In genomic region chr5:149381986-149382338, GRCh38 we compare ENCODE assay signal across 9 cellular contexts. TPM values are rescaled to one million over a fixed set of nuclear protein-coding genes. Genes with fewer than 3 reads are reported as not detected.
DNase-seq lines count a peak whose midpoint lies in the region; ATAC-seq and TF ChIP-seq lines count a peak whose summit lies in the region.
"Had no signal": no experiment of that assay in that cellular context is flagged by ENCODE, and none has a peak within 500 bp of the region (broad histone marks: within the 10 kb centered on the region; RNA-seq: fewer than 3 reads in every experiment).

No MANE protein-coding gene starts in this region.

- no peaks in the 10 kb centered on the region for H3K36me3 Mint-ChIP-seq in Caco-2 (ENCODE audit: insufficient read depth, unreplicated experiment)
- H3K36me3 Mint-ChIP-seq in T-helper 17 cell (ENCODE audit: low read depth), result peaks cover 5% of the 10 kb centered on the region

- no peak overlapping the region for H3K9ac ChIP-seq in Karpas-422 (ENCODE audit: low read length)

- H3K27me3 ChIP-seq in Caco-2 (replicated peaks; ENCODE audit: control insufficient read depth, insufficient read depth, low read length) (no peaks in the 10 kb centered on the region), Karpas-422 (ENCODE audit: low read length) (no peaks in the 10 kb centered on the region), right cardiac atrium (ENCODE audit: control insufficient read depth, insufficient read depth) (no peaks in the 10 kb centered on the region)

- H3K4me1 Mint-ChIP-seq in Caco-2 (ENCODE audit: low read depth, unreplicated experiment) (peaks cover 11% of the 10 kb centered on the region), T-helper 17 cell (peaks cover 9% of the 10 kb centered on the region)

- ATAC-seq in GM21367 (IDR thresholded peaks at IDR 0.05; ENCODE audit: unreplicated experiment) (peak; percentile 68), T-helper 17 cell (peak; percentile 85), right cardiac atrium (peak; percentile 75 to 80)

- CTCF ChIA-PET in Caco-2 (lab: Charles Lee), result interaction anchor here (0.6 to 2.6 kb wide), 9 partner anchors 10 to 350 kb away, joined by 3 to 15 read pairs (median 4); no protein-coding TSS in a partner anchor

- H3K27me3 Mint-ChIP-seq in Caco-2 (ENCODE audit: insufficient read depth, unreplicated experiment) (no peaks in the 10 kb centered on the region), T-helper 17 cell (peaks cover 17% of the 10 kb centered on the region)

- no peaks in the 10 kb centered on the region for H4K20me1 ChIP-seq in Karpas-422 (ENCODE audit: insufficient read depth, low read depth, low read length)

- H3K4me2 ChIP-seq in Karpas-422 (ENCODE audit: low read depth, low read length, poor library complexity, severe bottlenecking), result no peak overlapping the region

- peak; percentile 79 to 85 for DNase-seq in Caco-2
- peak; percentile 87 for DNase-seq in Karpas-422
- DNase-seq in T-helper 17 cell, result peak; percentile 53 to 68 (median 60)
- DNase-seq in amniotic epithelial cell (ENCODE audit: low read depth), result peak; percentile 58
- DNase-seq in right cardiac atrium, result peak; percentile 81 to 93 (median 93)
- no peak for DNase-seq in retinal pigment epithelial cell (ENCODE audit: low read depth)
- no peak for DNase-seq in NCI-H128 (lab: John Stamatoyannopoulos, UW; ENCODE audit: unreplicated experiment)

- H3K36me3 ChIP-seq in Caco-2 (ENCODE audit: control insufficient read depth, insufficient read depth, low read length) (no peaks in the 10 kb centered on the region), Karpas-422 (ENCODE audit: insufficient read depth, low read length) (no peaks in the 10 kb centered on the region)

- H3K9me3 ChIP-seq in Caco-2 (no peaks in the 10 kb centered on the region), Karpas-422 (ENCODE audit: low read length) (no peaks in the 10 kb centered on the region), T-helper 17 cell (ENCODE audit: control insufficient read depth, low read length, poor library complexity, severe bottlenecking) (no peaks in the 10 kb centered on the region), right cardiac atrium (ENCODE audit: control insufficient read depth, low read length) (no peaks in the 10 kb centered on the region)

- TF ChIP-seq CTCF in Caco-2 (IDR thresholded peaks at IDR 0.05; ENCODE audit: insufficient read depth in 1 of 2, low read depth in 1 of 2, low read length in 1 of 2, severe bottlenecking in 1 of 2, unreplicated experiment in 1 of 2), result peak; percentile 94 to 96
- TF ChIP-seq CTCF in retinal pigment epithelial cell (conservative IDR thresholded peaks at IDR 0.05; ENCODE audit: low read depth, low read length), result peak; percentile 96

- H3K27ac ChIP-seq in Karpas-422 (ENCODE audit: low read length) (no peak overlapping the region), right cardiac atrium (ENCODE audit: low read length) (peak overlapping the region; percentile 91)

- intact Hi-C loops in Caco-2 (cut with micrococcal nuclease; ENCODE audit: unreplicated experiment), result loop anchor here (1.0 kb wide), 1 partner anchor 52 kb away; no protein-coding TSS in a partner anchor
- intact Hi-C loops in right cardiac atrium (cut with DNase I), result loop anchor here (2.0 to 5.0 kb wide), 6 partner anchors 49 to 185 kb away; no protein-coding TSS in a partner anchor

- no peaks in the 10 kb centered on the region for H3K79me2 ChIP-seq in Karpas-422 (ENCODE audit: low read length)

- 28% methylated on average over 16 of the region's 16 CpGs for WGBS in right cardiac atrium

- POLR2A ChIA-PET in Caco-2 (lab: Charles Lee), result no interaction called here

- H3K4me3 Mint-ChIP-seq in Caco-2 (ENCODE audit: unreplicated experiment) (no peak overlapping the region), T-helper 17 cell (no peak overlapping the region)
- H3K4me3 Mint-ChIP-seq: T-helper 1 cell treated with Interleukin-12 subunit alpha and Interleukin-12 subunit beta and Interleukin-4 antibody, amounts not matched to agents 30 μg/mL and 1 μg/mL, for 36 hours had no signal

- H3K4me1 ChIP-seq in Caco-2, result 0 out of 2 replicates have a peak, but pooled peaks cover 6% of the 10 kb centered on the region
- H3K4me1 ChIP-seq in Karpas-422 (ENCODE audit: low read length), result no peaks in the 10 kb centered on the region
- peaks cover 8% of the 10 kb centered on the region for H3K4me1 ChIP-seq in right cardiac atrium (ENCODE audit: control insufficient read depth, insufficient read depth, low read length)

- no peak overlapping the region for H3K27ac Mint-ChIP-seq in Caco-2 (ENCODE audit: unreplicated experiment)
- H3K27ac Mint-ChIP-seq in T-helper 17 cell, result no peak overlapping the region
- H3K27ac Mint-ChIP-seq: T-helper 1 cell treated with Interleukin-12 subunit alpha and Interleukin-12 subunit beta and Interleukin-4 antibody, amounts not matched to agents 30 μg/mL and 1 μg/mL, for 36 hours had no signal

- no peaks in the 10 kb centered on the region for H3K9me2 ChIP-seq in Karpas-422 (replicated peaks; ENCODE audit: insufficient read depth, low read length)

- BruUV-seq in Caco-2 (replicated peaks; lab: Mats Ljungman, UMichigan), result no TSS peak

- no peak overlapping the region for H2AFZ ChIP-seq in Karpas-422 (ENCODE audit: low read length)

- no peaks in the 10 kb centered on the region for H3K9me3 Mint-ChIP-seq in Caco-2 (ENCODE audit: unreplicated experiment)
- H3K9me3 Mint-ChIP-seq: T-helper 1 cell treated with Interleukin-12 subunit alpha and Interleukin-12 subunit beta and Interleukin-4 antibody, amounts not matched to agents 30 μg/mL and 1 μg/mL, for 36 hours had no signal

- H3K4me3 ChIP-seq in Caco-2 (ENCODE audit: low read depth, low read length) (no peak overlapping the region), Karpas-422 (ENCODE audit: low read length) (no peak overlapping the region), right cardiac atrium (ENCODE audit: low read length) (no peak overlapping the region), retinal pigment epithelial cell (ENCODE audit: low read length) (no peak overlapping the region)

RNA-seq across cellular contexts. Expression of gene IL17B, which starts 2.9 kb away (rescaled TPM):
- not detected in 2 replicates for total RNA-seq in Caco-2 (2022)
- total RNA-seq in Karpas-422 (2014; rRNA removed; shearing (Covaris generic); ENCODE audit: low replicate concordance), result not detected in 2 replicates
- total RNA-seq in T-helper 17 cell, result not detected
- 1 to 10 TPM in 1 of 4 donors, under 1 TPM in 2, not detected in 1; 0.65 to 2.3 (median 0.94) TPM for total RNA-seq in right cardiac atrium
- 1.4 TPM for polyA plus RNA-seq in right cardiac atrium

RNA-seq across cellular contexts. Expression of gene PCYOX1L, which starts 24.1 kb away (rescaled TPM):
- total RNA-seq in Caco-2 (2022) (8.7 and 10.4 TPM in 2 replicates), T-helper 17 cell (10 to 100 TPM; 33.1 to 35.0 TPM), right cardiac atrium (1 to 10 TPM; 4.7 to 7.0 (median 6.2) TPM)
- 18.4 and 51.6 TPM in 2 replicates for total RNA-seq in Karpas-422 (2014; rRNA removed; shearing (Covaris generic); ENCODE audit: low replicate concordance)
- polyA plus RNA-seq in right cardiac atrium, result 3.7 TPM

RNA-seq across cellular contexts. Expression of gene GRPEL2, which starts 36.7 kb away (rescaled TPM):
- 33.6 and 36.8 TPM in 2 replicates for total RNA-seq in Caco-2 (2022)
- total RNA-seq in Karpas-422 (2014; rRNA removed; shearing (Covaris generic); ENCODE audit: low replicate concordance), result 16.3 and 22.0 TPM in 2 replicates
- total RNA-seq in T-helper 17 cell, result 10 to 100 TPM; 21.2 to 33.0 TPM
- 10 to 100 TPM in 1 of 4 donors, 1 to 10 TPM in 3; 9.1 to 11.3 (median 9.4) TPM for total RNA-seq in right cardiac atrium
- polyA plus RNA-seq in right cardiac atrium, result 4.8 TPM

Comparison
In these comparisons a context has a peak if more than half of its experiments do, and no peak if none do; other contexts are left out.
1. DNase-seq: peak in Caco-2 (2 of 2), Karpas-422 (single experiment), T-helper 17 cell (3 of 3), amniotic epithelial cell (single experiment) and right cardiac atrium (3 of 3); none in retinal pigment epithelial cell (single experiment) and NCI-H128 (single experiment).
2. Peak in every context shown above with its lines, with median percentiles within 50 percentile points of each other: ATAC-seq.